Comparison of ENCODE assay signal across 8 cellular contexts in the genomic region with DNA sequence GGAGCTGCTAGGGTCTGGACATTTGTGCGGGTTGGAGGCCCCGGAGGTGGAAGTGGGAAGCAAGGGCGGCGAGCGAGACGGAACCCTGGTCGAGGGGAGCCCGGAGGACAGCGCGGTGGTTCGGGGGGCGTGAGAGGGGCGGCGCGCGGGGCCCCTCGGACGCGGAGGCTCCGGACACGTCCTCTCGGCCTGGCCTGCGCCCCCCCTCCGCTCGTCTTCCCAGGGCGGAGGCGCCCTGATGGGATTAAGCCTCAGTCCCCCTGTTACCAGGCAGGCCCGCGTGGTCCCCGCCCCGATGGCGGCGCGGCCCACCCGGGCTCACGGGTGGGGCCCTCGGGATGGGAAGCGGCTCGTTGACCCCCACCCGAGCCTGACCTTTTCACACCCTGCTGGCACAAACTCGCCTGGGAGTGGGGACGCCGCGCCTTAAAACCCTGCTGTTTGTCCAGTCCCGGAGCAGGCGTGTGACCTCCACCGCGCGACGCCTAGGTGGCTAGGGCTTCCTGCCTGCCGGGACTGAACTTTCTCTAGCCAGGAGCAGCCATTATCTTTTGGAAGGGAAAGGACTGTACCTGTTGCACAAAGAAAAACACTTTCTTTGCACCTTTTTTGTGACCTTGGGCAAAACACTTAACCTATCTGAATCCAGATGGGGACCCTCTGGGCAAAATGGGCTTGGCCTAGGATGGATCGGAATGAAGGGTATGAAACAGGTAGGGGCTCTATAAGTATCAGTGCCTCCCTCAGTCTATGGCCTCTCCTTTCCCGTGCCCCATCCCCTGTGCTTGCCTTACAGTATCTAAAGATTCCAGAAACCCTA. TPM values are rescaled to one million over a fixed set of nuclear protein-coding genes. Genes with fewer than 3 reads are reported as not detected.
A peak's percentile ranks its signal among the peaks of the same experiment; 100 is the strongest.
DNase-seq lines count a peak whose midpoint lies in the region; ATAC-seq and TF ChIP-seq lines count a peak whose summit lies in the region.

No MANE protein-coding gene starts in this region.

- peak overlapping the region; percentile 87 for H3K27ac ChIP-seq in prostate gland

- intact Hi-C loops in prostate gland (cut with DNase I) = loop anchor here (2.0 kb wide), 1 partner anchor 91 kb away; no protein-coding TSS in a partner anchor

- CTCF ChIA-PET in WTC11 (lab: Charles Lee) = interaction anchor here (0.9 to 2.4 kb wide), 8 partner anchors 9 to 158 kb away, joined by 3 to 9 read pairs (median 4); no protein-coding TSS in a partner anchor

- H3K4me1 Mint-ChIP-seq in WTC11 = peaks cover 42% of the 10 kb centered on the region
- peaks cover 9% of the 10 kb centered on the region for H3K4me1 Mint-ChIP-seq in glutamatergic neuron (ENCODE audit: low read depth, unreplicated experiment)

- H3K36me3 ChIP-seq in prostate gland = no peaks in the 10 kb centered on the region

- no peaks in the 10 kb centered on the region for H3K9me3 Mint-ChIP-seq in WTC11
- H3K9me3 Mint-ChIP-seq in glutamatergic neuron (ENCODE audit: unreplicated experiment) = peaks cover 5% of the 10 kb centered on the region

- H3K27ac Mint-ChIP-seq in WTC11 = peak overlapping the region; percentile 92
- H3K27ac Mint-ChIP-seq in glutamatergic neuron (ENCODE audit: unreplicated experiment) = peak overlapping the region; percentile 81

- H3K4me3 Mint-ChIP-seq in WTC11 (peak overlapping the region; percentile 98), glutamatergic neuron (ENCODE audit: unreplicated experiment) (peak overlapping the region; percentile 97)

- no peaks in the 10 kb centered on the region for H3K9me3 ChIP-seq in prostate gland

- TF ChIP-seq CTCF in GM20000 (IDR thresholded peaks at IDR 0.05; ENCODE audit: extremely low read depth, missing control alignments) (no peak), WTC11 (IDR thresholded peaks at IDR 0.05) (no peak), glutamatergic neuron (IDR thresholded peaks at IDR 0.05; ENCODE audit: partially characterized antibody, unreplicated experiment) (no peak), prostate gland (IDR thresholded peaks at IDR 0.05) (no peak)

- POLR2A ChIA-PET in WTC11 (lab: Charles Lee) = interaction anchor here (0.6 to 1.3 kb wide), 3 partner anchors 10 to 72 kb away, joined by 3 read pairs; no protein-coding TSS in a partner anchor

- peaks cover 8% of the 10 kb centered on the region for H3K4me1 ChIP-seq in prostate gland (replicated peaks)

- H3K36me3 Mint-ChIP-seq in WTC11 (0 out of 2 replicates have a peak, but pooled peaks cover 2% of the 10 kb centered on the region), glutamatergic neuron (ENCODE audit: unreplicated experiment) (no peaks in the 10 kb centered on the region)

- H3K27me3 ChIP-seq in prostate gland (replicated peaks; ENCODE audit: insufficient read depth) = no peaks in the 10 kb centered on the region

- H3K4me3 ChIP-seq in prostate gland = peak overlapping the region; percentile 69 to 73

- no peak for TF ChIP-seq POLR2A in prostate gland (IDR thresholded peaks at IDR 0.05)

- 3% methylated on average over 44 of the region's 53 CpGs for WGBS in prostate gland

- ATAC-seq in WTC11 (peak; percentile 0; the same call in 1 of the 2 replicates), HG03196 (IDR thresholded peaks at IDR 0.05; ENCODE audit: unreplicated experiment) (no peak), GM21515 (IDR thresholded peaks at IDR 0.05; ENCODE audit: unreplicated experiment) (no peak)

- H3K27me3 Mint-ChIP-seq in WTC11 (ENCODE audit: low read depth) (peaks cover 10% of the 10 kb centered on the region), glutamatergic neuron (ENCODE audit: unreplicated experiment) (peaks cover 8% of the 10 kb centered on the region)

- DNase-seq in GM20000 (ENCODE audit: low spot score) (peak; percentile 30), WTC11 (ENCODE audit: low spot score) (no peak), glutamatergic neuron (peak; percentile 44), prostate gland (ENCODE audit: low spot score) (no peak), LoVo (ENCODE audit: low spot score) (no peak)
- no peak for DNase-seq in activated CD4-positive, alpha-beta T cell treated with anti-CD3 and anti-CD28 coated beads for 48 hours

TF ChIP-seq in WTC11, 78 proteins besides CTCF, POLR2A, EP300 and RAD21:
- TF ChIP-seq, protein P1, sequence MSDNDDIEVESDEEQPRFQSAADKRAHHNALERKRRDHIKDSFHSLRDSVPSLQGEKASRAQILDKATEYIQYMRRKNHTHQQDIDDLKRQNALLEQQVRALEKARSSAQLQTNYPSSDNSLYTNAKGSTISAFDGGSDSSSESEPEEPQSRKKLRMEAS (CRISPR knock-in tag; IDR thresholded peaks at IDR 0.05) = peak; percentile 11; the same call in 1 of the 2 replicates
- no peak for TF ChIP-seq CREM (CRISPR knock-in tag; IDR thresholded peaks at IDR 0.05)
- TF ChIP-seq GABPB1 (CRISPR knock-in tag; IDR thresholded peaks at IDR 0.05) = peak; percentile 42

RNA-seq across cellular contexts. Expression of a gene that starts 1.0 kb away (rescaled TPM):
- total RNA-seq in WTC11 (2021) (22.0 to 26.0 TPM (median 24.0 TPM) in 3 replicates), glutamatergic neuron (ENCODE audit: unreplicated experiment) (15.3 TPM), prostate gland (10 to 100 TPM; 44.8 to 53.1 TPM)

RNA-seq across cellular contexts. Expression of a gene that starts 7.0 kb away (rescaled TPM):
- total RNA-seq in WTC11 (2021) (not detected in 3 replicates), glutamatergic neuron (ENCODE audit: unreplicated experiment) (not detected), prostate gland (not detected)

Comparison
In these comparisons a context has a peak if more than half of its experiments do, and no peak if none do; other contexts are left out.
1. DNase-seq: peak in GM20000 (single experiment) and glutamatergic neuron (single experiment); none in WTC11 (single experiment), prostate gland (single experiment), LoVo (single experiment) and activated CD4-positive, alpha-beta T cell treated with anti-CD3 and anti-CD28 coated beads for 48 hours (single experiment).